15 cellular contexts compared by ENCODE assay signal in genomic region chr13:73661687-73662425, GRCh38.
DNase-seq lines count a peak whose midpoint lies in the region; ATAC-seq lines count a peak whose summit lies in the region.
"Had no signal": no experiment of that assay in that cellular context is flagged by ENCODE, and none has a peak within 500 bp of the region (broad histone marks: within the 10 kb centered on the region; RNA-seq: fewer than 3 reads in every experiment).

No MANE protein-coding gene starts in this region.

- intact Hi-C loops in left colon (cut with DNase I, micrococcal nuclease) = no loop called here

- peak; percentile 9 for ATAC-seq in left colon

- DNase-seq in COLO829 (ENCODE audit: low spot score) (peak; percentile 7), ELF-1 (ENCODE audit: low read depth, low spot score) (peak; percentile 5), SW480 (ENCODE audit: low spot score) (peak; percentile 11), left colon (no peak), amniotic stem cell (lab: John Stamatoyannopoulos, UW) (no peak), pons (ENCODE audit: low spot score) (no peak), DMS53 (lab: John Stamatoyannopoulos, UW) (no peak)
- DNase-seq: CD4-positive, alpha-beta T cell; GM23248; Kasumi-1; NCI-H1694 treated with DMSO at 0.1 percent for 48 hours; NCI-H2107; NCI-H69; NK-92 treated with Interleukin-12 subunit alpha and Interleukin-12 subunit beta, amount 100 ng/mL, for 24 hours; SHP77 treated with DMSO at 0.1 percent for 48 hours had no signal

Comparison
In these comparisons a context has a peak if more than half of its experiments do, and no peak if none do; other contexts are left out.
1. DNase-seq: peak in COLO829 (single experiment), ELF-1 (single experiment) and SW480 (single experiment); none in left colon (0 of 2), amniotic stem cell (single experiment), pons (single experiment) and DMS53 (single experiment).